ENCODE assay signal across 12 cellular contexts in the genomic region with DNA sequence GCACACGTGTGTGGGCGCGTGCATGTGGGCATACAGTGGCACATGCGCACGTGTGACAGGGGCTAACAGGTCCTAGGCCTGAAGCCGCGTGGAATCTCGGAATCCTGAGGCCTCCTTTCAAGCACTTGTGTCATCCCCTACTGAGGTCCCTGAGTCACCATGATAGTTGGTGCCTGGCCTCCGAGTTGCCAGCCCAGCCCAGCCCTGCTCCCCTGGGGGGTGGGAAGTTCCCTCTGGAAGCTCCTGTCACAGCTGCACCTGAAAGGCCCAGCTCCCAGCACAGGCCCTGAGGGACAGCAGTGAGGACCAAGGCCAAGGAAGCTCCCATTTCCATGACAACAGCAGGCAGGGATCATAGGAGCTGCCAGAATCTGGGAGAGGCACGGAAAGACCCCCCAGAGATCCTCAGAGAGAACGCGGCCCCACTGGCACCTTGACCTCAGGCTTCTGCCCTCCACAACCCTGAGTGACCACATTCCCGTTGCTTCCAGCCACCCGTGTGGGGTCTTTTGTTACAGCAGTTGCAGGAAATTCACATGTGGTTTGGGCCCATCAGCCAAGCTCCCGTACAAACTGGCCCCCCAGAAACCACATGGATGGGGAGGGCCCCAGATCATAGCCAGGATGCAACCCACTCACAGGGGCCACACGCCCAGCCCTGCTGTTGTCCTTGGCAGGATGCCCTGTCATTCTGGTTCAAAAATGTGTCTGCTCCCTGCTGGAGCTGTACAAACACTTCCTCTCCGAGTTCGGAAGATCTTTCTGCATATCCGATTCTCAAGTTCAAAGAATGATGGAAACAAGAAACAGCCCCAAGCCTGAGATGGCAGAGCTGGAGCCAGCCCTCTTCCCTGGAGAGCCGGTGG. TPM values are rescaled to one million over a fixed set of nuclear protein-coding genes. Genes with fewer than 3 reads are reported as not detected.
DNase-seq lines count a peak whose midpoint lies in the region; ATAC-seq and TF ChIP-seq lines count a peak whose summit lies in the region.
"Had no signal": no experiment of that assay in that cellular context is flagged by ENCODE, and none has a peak within 500 bp of the region (broad histone marks: within the 10 kb centered on the region; RNA-seq: fewer than 3 reads in every experiment).

No MANE protein-coding gene starts in this region.

- peaks cover 28% of the 10 kb centered on the region for H3K27me3 Mint-ChIP-seq in GM23338 (ENCODE audit: insufficient read depth, low read depth, poor library complexity)

- no peaks in the 10 kb centered on the region for H3K79me2 ChIP-seq in GM23338 (replicated peaks; ENCODE audit: insufficient read depth)

- DNase-seq in A172 (ENCODE audit: low spot score), result peak; percentile 54
- no peak for DNase-seq in GM23338 (ENCODE audit: low spot score)
- peak; percentile 79 for DNase-seq in astrocyte of the cerebellum (ENCODE audit: low read depth)
- DNase-seq in right lobe of liver, result no peak
- DNase-seq in NCI-H2081 treated with DMSO at 0.1 percent for 48 hours (lab: John Stamatoyannopoulos, UW), result no peak
- DNase-seq in activated naive CD4-positive, alpha-beta T cell treated with anti-CD3 and anti-CD28 coated beads, Interleukin-2, amount 50 U/mL, for 72 hours (ENCODE audit: low spot score in 2 of 2), result no peak
- DNase-seq in activated T-cell treated with anti-CD3 and anti-CD28 coated beads, Interleukin-2, amount 50 U/mL, for 1 hour, result no peak
- DNase-seq: activated CD4-positive, CD25-positive, alpha-beta regulatory T cell; NCI-H1105 treated with DMSO at 0.1 percent for 48 hours had no signal

- no peaks in the 10 kb centered on the region for H3K9me2 ChIP-seq in GM23338 (ENCODE audit: insufficient read depth)

- no peaks in the 10 kb centered on the region for H3K36me3 Mint-ChIP-seq in GM23338 (ENCODE audit: low read depth)
- H3K36me3 Mint-ChIP-seq in activated naive CD4-positive, alpha-beta T cell treated with anti-CD3 and anti-CD28 coated beads, Interleukin-2, amount 50 U/mL, for 72 hours, result no peaks in the 10 kb centered on the region

- no peaks in the 10 kb centered on the region; the same call in 2 of the 3 replicates for H3K9me3 Mint-ChIP-seq in GM23338
- no peaks in the 10 kb centered on the region for H3K9me3 Mint-ChIP-seq in activated naive CD4-positive, alpha-beta T cell treated with anti-CD3 and anti-CD28 coated beads, Interleukin-2, amount 50 U/mL, for 72 hours
- H3K9me3 Mint-ChIP-seq: central memory CD8-positive, alpha-beta T cell had no signal

- H3K27ac ChIP-seq in GM23338 (ENCODE audit: low read depth) (no peak overlapping the region), right lobe of liver (no peak overlapping the region)
- H3K27ac ChIP-seq: skin epidermis had no signal

- H4K20me1 ChIP-seq in GM23338 (replicated peaks; ENCODE audit: insufficient read depth), result no peaks in the 10 kb centered on the region

- H3F3A ChIP-seq in GM23338 (replicated peaks; ENCODE audit: low read depth), result no peaks in the 10 kb centered on the region

- no peak overlapping the region for H3K4me3 ChIP-seq in GM23338
- H3K4me3 ChIP-seq in astrocyte of the cerebellum (ENCODE audit: low read depth, low read length), result no peak overlapping the region
- H3K4me3 ChIP-seq in right lobe of liver, result no peak overlapping the region
- H3K4me3 ChIP-seq: skin epidermis had no signal

- peaks cover 19% of the 10 kb centered on the region for H3K4me1 ChIP-seq in GM23338 (ENCODE audit: insufficient read depth)
- no peaks in the 10 kb centered on the region for H3K4me1 ChIP-seq in right lobe of liver

- TF ChIP-seq CTCF in GM23338 (conservative IDR thresholded peaks at IDR 0.05; ENCODE audit: low read depth in 2 of 2) (no peak), astrocyte of the cerebellum (IDR thresholded peaks at IDR 0.05; ENCODE audit: low read depth, low read length, missing control alignments) (no peak), right lobe of liver (IDR thresholded peaks at IDR 0.05) (no peak)

- peaks cover 57% of the 10 kb centered on the region for H3K4me1 Mint-ChIP-seq in GM23338
- H3K4me1 Mint-ChIP-seq: central memory CD8-positive, alpha-beta T cell had no signal

- H3K4me2 ChIP-seq in GM23338, result no peak overlapping the region

- no peaks in the 10 kb centered on the region for H3K36me3 ChIP-seq in GM23338 (ENCODE audit: insufficient read depth)
- H3K36me3 ChIP-seq in right lobe of liver, result no peaks in the 10 kb centered on the region

- no peaks in the 10 kb centered on the region for H3K9me3 ChIP-seq in right lobe of liver

- intact Hi-C loops in right lobe of liver (cut with DNase I), result no loop called here

- H2AFZ ChIP-seq in GM23338, result peak overlapping the region; percentile 52; the same call in 1 of the 2 replicates

- no peak for TF ChIP-seq POLR2A in right lobe of liver (IDR thresholded peaks at IDR 0.05)

- H3K27me3 ChIP-seq in GM23338 (ENCODE audit: insufficient read depth), result no peaks in the 10 kb centered on the region
- H3K27me3 ChIP-seq in right lobe of liver, result no peaks in the 10 kb centered on the region

- no peak overlapping the region for H3K27ac Mint-ChIP-seq in GM23338
- peak overlapping the region in 1 of 2 donors; percentile 4 for H3K27ac Mint-ChIP-seq in activated naive CD4-positive, alpha-beta T cell treated with anti-CD3 and anti-CD28 coated beads, Interleukin-2, amount 50 U/mL, for 72 hours

- no peak overlapping the region for H3K4me3 Mint-ChIP-seq in GM23338
- H3K4me3 Mint-ChIP-seq: central memory CD8-positive, alpha-beta T cell had no signal

- WGBS in right lobe of liver (ENCODE audit: insufficient coverage, low coverage, low lambda C conversion rate, missing lambda C conversion rate), result 12% methylated on average over 5 of the region's 20 CpGs

- in situ Hi-C loops in astrocyte of the cerebellum (cut with HindIII; ENCODE audit: low sequenced_read_pairs), result no loop called here

- ATAC-seq in GM23338 (no peak), right lobe of liver (peak in 3 of 4 donors; percentile 8 to 45 (median 26)), HG03159 (IDR thresholded peaks at IDR 0.05; ENCODE audit: unreplicated experiment) (no peak)
- no peak for ATAC-seq in activated naive CD4-positive, alpha-beta T cell treated with anti-CD3 and anti-CD28 coated beads, Interleukin-2, amount 50 U/mL, for 72 hours

TF ChIP-seq in GM23338, 12 proteins besides CTCF, POLR2A, EP300 and RAD21 (continues in another document):
- no peak for TF ChIP-seq STAT1 (IDR thresholded peaks at IDR 0.05; ENCODE audit: unreplicated experiment)

RNA-seq across cellular contexts. Expression of gene ENPP7, which starts 35.2 kb away (rescaled TPM):
- total RNA-seq in A172 (2014; rRNA removed; shearing (Covaris generic)), result not detected in 2 replicates
- not detected in 2 replicates for total RNA-seq in GM23338 (2014; rRNA removed; shearing (Covaris generic))
- polyA plus RNA-seq in GM23338 (2016; fragmentation: Nextera tagmentation; extraction: Ambion mirVana), result not detected in 2 replicates
- total RNA-seq in right lobe of liver, result 10 to 100 TPM in 4 of 6 experiments, 1 to 10 TPM in 2; 3.4 to 43.2 (median 17.8) TPM
- under 1 TPM in 1 of 2 donors, not detected in 1; 0.23 TPM for total RNA-seq in activated naive CD4-positive, alpha-beta T cell treated with anti-CD3 and anti-CD28 coated beads, Interleukin-2, amount 50 U/mL, for 72 hours

Comparison
In these comparisons a context has a peak if more than half of its experiments do, and no peak if none do; other contexts are left out.
1. DNase-seq: peak in A172 (single experiment) and astrocyte of the cerebellum (single experiment); none in GM23338 (single experiment), right lobe of liver (0 of 3), NCI-H2081 treated with DMSO at 0.1 percent for 48 hours (single experiment), activated naive CD4-positive, alpha-beta T cell treated with anti-CD3 and anti-CD28 coated beads, Interleukin-2, amount 50 U/mL, for 72 hours (0 of 2) and activated T-cell treated with anti-CD3 and anti-CD28 coated beads, Interleukin-2, amount 50 U/mL, for 1 hour (single experiment).
2. ATAC-seq: peak in right lobe of liver (3 of 4); none in GM23338 (single experiment), HG03159 (single experiment) and activated naive CD4-positive, alpha-beta T cell treated with anti-CD3 and anti-CD28 coated beads, Interleukin-2, amount 50 U/mL, for 72 hours (0 of 2).